Comparison of ENCODE assay signal across 2 cellular contexts in the genomic region with DNA sequence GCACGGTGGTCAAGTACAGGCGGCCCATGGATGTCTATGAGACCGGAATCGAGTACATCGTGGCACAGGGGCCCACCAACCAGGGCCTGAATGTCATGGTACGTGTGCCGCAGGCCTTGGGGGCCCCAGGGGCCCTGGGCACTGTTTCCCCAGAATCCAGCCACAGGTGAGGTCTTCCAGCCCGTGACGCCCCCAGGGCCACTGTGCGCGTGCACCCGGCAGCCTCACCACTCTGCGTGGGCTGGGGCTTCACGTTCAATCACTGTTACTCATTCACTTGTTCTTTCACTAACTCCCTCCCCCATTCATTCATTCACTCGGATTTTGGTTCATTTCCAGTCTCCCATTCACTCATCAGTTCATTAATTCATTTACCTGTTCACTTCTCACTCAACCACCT.
TF ChIP-seq lines count a peak whose summit lies in the region.

No MANE protein-coding gene starts in this region.

TF ChIP-seq in WTC11, 78 proteins besides CTCF, POLR2A, EP300 and RAD21 (continued from another document and continues in another):
- TF ChIP-seq, protein P1, sequence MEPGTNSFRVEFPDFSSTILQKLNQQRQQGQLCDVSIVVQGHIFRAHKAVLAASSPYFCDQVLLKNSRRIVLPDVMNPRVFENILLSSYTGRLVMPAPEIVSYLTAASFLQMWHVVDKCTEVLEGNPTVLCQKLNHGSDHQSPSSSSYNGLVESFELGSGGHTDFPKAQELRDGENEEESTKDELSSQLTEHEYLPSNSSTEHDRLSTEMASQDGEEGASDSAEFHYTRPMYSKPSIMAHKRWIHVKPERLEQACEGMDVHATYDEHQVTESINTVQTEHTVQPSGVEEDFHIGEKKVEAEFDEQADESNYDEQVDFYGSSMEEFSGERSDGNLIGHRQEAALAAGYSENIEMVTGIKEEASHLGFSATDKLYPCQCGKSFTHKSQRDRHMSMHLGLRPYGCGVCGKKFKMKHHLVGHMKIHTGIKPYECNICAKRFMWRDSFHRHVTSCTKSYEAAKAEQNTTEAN (CRISPR knock-in tag; IDR thresholded peaks at IDR 0.05), result no peak
- no peak for TF ChIP-seq E2F5 (CRISPR knock-in tag; IDR thresholded peaks at IDR 0.05)
- TF ChIP-seq, protein P2, sequence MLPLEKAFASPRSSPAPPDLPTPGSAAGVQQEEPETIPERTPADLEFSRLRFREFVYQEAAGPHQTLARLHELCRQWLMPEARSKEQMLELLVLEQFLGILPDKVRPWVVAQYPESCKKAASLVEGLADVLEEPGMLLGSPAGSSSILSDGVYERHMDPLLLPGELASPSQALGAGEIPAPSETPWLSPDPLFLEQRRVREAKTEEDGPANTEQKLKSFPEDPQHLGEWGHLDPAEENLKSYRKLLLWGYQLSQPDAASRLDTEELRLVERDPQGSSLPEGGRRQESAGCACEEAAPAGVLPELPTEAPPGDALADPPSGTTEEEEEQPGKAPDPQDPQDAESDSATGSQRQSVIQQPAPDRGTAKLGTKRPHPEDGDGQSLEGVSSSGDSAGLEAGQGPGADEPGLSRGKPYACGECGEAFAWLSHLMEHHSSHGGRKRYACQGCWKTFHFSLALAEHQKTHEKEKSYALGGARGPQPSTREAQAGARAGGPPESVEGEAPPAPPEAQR (CRISPR knock-in tag; IDR thresholded peaks at IDR 0.05), result no peak
- TF ChIP-seq, protein P3, sequence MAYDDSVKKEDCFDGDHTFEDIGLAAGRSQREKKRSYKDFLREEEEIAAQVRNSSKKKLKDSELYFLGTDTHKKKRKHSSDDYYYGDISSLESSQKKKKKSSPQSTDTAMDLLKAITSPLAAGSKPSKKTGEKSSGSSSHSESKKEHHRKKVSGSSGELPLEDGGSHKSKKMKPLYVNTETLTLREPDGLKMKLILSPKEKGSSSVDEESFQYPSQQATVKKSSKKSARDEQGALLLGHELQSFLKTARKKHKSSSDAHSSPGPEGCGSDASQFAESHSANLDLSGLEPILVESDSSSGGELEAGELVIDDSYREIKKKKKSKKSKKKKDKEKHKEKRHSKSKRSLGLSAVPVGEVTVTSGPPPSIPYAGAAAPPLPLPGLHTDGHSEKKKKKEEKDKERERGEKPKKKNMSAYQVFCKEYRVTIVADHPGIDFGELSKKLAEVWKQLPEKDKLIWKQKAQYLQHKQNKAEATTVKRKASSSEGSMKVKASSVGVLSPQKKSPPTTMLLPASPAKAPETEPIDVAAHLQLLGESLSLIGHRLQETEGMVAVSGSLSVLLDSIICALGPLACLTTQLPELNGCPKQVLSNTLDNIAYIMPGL (CRISPR knock-in tag; IDR thresholded peaks at IDR 0.05), result no peak
- no peak for TF ChIP-seq ZNF396 (CRISPR knock-in tag; IDR thresholded peaks at IDR 0.05; ENCODE audit: borderline replicate concordance)
- no peak for TF ChIP-seq IRF2 (CRISPR knock-in tag; IDR thresholded peaks at IDR 0.05; ENCODE audit: borderline replicate concordance, low read depth)
- no peak for TF ChIP-seq AFF4 (CRISPR knock-in tag; IDR thresholded peaks at IDR 0.05; ENCODE audit: borderline replicate concordance)
- no peak for TF ChIP-seq NFYB (CRISPR knock-in tag; conservative IDR thresholded peaks at IDR 0.05; ENCODE audit: low read depth)
- no peak for TF ChIP-seq NFE2L1 (CRISPR knock-in tag; IDR thresholded peaks at IDR 0.05)
- no peak for TF ChIP-seq ZNF317 (CRISPR knock-in tag; IDR thresholded peaks at IDR 0.05; ENCODE audit: borderline replicate concordance, low read depth)

TF ChIP-seq in K562, 482 proteins besides CTCF, POLR2A, EP300 and RAD21 (continued from another document):
- TF ChIP-seq THAP7 (CRISPR knock-in tag; IDR thresholded peaks at IDR 0.05) (no peak), SPI1 (IDR thresholded peaks at IDR 0.05; ENCODE audit: borderline replicate concordance, low read depth, low read length) (no peak), ZNF24 (IDR thresholded peaks at IDR 0.05) (peak; percentile 60), SMARCC2 (IDR thresholded peaks at IDR 0.05; ENCODE audit: low read depth) (no peak), NCOA1 (IDR thresholded peaks at IDR 0.05; ENCODE audit: low read depth) (no peak)
- TF ChIP-seq, protein P4, sequence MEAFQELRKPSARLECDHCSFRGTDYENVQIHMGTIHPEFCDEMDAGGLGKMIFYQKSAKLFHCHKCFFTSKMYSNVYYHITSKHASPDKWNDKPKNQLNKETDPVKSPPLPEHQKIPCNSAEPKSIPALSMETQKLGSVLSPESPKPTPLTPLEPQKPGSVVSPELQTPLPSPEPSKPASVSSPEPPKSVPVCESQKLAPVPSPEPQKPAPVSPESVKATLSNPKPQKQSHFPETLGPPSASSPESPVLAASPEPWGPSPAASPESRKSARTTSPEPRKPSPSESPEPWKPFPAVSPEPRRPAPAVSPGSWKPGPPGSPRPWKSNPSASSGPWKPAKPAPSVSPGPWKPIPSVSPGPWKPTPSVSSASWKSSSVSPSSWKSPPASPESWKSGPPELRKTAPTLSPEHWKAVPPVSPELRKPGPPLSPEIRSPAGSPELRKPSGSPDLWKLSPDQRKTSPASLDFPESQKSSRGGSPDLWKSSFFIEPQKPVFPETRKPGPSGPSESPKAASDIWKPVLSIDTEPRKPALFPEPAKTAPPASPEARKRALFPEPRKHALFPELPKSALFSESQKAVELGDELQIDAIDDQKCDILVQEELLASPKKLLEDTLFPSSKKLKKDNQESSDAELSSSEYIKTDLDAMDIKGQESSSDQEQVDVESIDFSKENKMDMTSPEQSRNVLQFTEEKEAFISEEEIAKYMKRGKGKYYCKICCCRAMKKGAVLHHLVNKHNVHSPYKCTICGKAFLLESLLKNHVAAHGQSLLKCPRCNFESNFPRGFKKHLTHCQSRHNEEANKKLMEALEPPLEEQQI (IDR thresholded peaks at IDR 0.05), result no peak
- TF ChIP-seq, protein P5, sequence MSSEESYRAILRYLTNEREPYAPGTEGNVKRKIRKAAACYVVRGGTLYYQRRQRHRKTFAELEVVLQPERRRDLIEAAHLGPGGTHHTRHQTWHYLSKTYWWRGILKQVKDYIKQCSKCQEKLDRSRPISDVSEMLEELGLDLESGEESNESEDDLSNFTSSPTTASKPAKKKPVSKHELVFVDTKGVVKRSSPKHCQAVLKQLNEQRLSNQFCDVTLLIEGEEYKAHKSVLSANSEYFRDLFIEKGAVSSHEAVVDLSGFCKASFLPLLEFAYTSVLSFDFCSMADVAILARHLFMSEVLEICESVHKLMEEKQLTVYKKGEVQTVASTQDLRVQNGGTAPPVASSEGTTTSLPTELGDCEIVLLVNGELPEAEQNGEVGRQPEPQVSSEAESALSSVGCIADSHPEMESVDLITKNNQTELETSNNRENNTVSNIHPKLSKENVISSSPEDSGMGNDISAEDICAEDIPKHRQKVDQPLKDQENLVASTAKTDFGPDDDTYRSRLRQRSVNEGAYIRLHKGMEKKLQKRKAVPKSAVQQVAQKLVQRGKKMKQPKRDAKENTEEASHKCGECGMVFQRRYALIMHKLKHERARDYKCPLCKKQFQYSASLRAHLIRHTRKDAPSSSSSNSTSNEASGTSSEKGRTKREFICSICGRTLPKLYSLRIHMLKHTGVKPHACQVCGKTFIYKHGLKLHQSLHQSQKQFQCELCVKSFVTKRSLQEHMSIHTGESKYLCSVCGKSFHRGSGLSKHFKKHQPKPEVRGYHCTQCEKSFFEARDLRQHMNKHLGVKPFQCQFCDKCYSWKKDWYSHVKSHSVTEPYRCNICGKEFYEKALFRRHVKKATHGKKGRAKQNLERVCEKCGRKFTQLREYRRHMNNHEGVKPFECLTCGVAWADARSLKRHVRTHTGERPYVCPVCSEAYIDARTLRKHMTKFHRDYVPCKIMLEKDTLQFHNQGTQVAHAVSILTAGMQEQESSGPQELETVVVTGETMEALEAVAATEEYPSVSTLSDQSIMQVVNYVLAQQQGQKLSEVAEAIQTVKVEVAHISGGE (CRISPR knock-in tag; IDR thresholded peaks at IDR 0.05), result no peak
